ENCODE assay signal across 8 cellular contexts in genomic region chr17:76726231-76726765, GRCh38. TPM values are rescaled to one million over a fixed set of nuclear protein-coding genes. Genes with fewer than 3 reads are reported as not detected.
DNase-seq lines count a peak whose midpoint lies in the region; ATAC-seq and TF ChIP-seq lines count a peak whose summit lies in the region.

Gene JMJD6 (minus strand): TSS chr17:76726606. CDS start chr17:76726475, 131 bp downstream.

- peak; percentile 97 for DNase-seq in HCT116 (ENCODE audit: low read depth, low spot score)
- peak; percentile 96 for DNase-seq in MM.1S
- DNase-seq in adrenal gland: peak; percentile 97 to 98 (median 98)
- DNase-seq in left cardiac atrium: peak; percentile 97
- peak; percentile 94 for DNase-seq in pons (ENCODE audit: low spot score)
- peak in 1 of 2 donors; percentile 99 for DNase-seq in vagina (ENCODE audit: extremely low spot score in 2 of 2)

- RAD21 ChIA-PET in HCT116 (lab: Charles Lee; ENCODE audit: low non-redundant PET in 1 of 2, low total read pairs in 2 of 2, uncharacterized antibody in 2 of 2, unreplicated experiment in 2 of 2): no interaction called here

- POLR2A ChIA-PET in HCT116 (lab: Charles Lee): interaction anchor here (1.5 to 2.9 kb wide), 2 partner anchors 9 to 10 kb away, joined by 8 to 27 read pairs; partner anchors contain the start of genes MFSD11 and SRSF2

- H2AFZ ChIP-seq in HCT116 (ENCODE audit: low read depth, low read length, poor library complexity, severe bottlenecking): no peak within 1 kb of the TSS
- peak within 1 kb of the TSS; percentile 66 for H2AFZ ChIP-seq in MM.1S (ENCODE audit: low read length)

- H3K9ac ChIP-seq in HCT116 (ENCODE audit: low read length) (peak within 1 kb of the TSS; percentile 99), MM.1S (ENCODE audit: low read length) (peak within 1 kb of the TSS; percentile 99)

- H3K4me3 ChIP-seq in HCT116 (replicated peaks in 1 of 2; ENCODE audit: low read depth in 1 of 2, low read length in 2 of 2) (peak within 1 kb of the TSS; percentile 97), MM.1S (ENCODE audit: low read length) (peak within 1 kb of the TSS; percentile 92), adrenal gland (peak within 1 kb of the TSS; percentile 87 to 98 (median 92)), vagina (peak within 1 kb of the TSS; percentile 80 to 95)

- no peak for TF ChIP-seq CTCF in HCT116 (IDR thresholded peaks at IDR 0.05 in 2 of 3, conservative IDR thresholded peaks at IDR 0.05 in 1 of 3; ENCODE audit: borderline replicate concordance in 1 of 3, insufficient read depth in 1 of 3, low read depth in 2 of 3, low read length in 2 of 3)
- TF ChIP-seq CTCF in MM.1S (IDR thresholded peaks at IDR 0.05; ENCODE audit: low read length): no peak
- no peak for TF ChIP-seq CTCF in adrenal gland (IDR thresholded peaks at IDR 0.05)
- no peak for TF ChIP-seq CTCF in vagina (IDR thresholded peaks at IDR 0.05)

- peak; percentile 90 for ATAC-seq in HCT116
- peak; percentile 94 to 96 for ATAC-seq in left cardiac atrium

- TSS peak; percentile 71 for BruUV-seq in HCT116 (replicated peaks; lab: Mats Ljungman, UMichigan)

- peaks cover 92% of the 10 kb centered on the region for H3K79me2 ChIP-seq in HCT116 (ENCODE audit: insufficient read depth, low read length)
- peaks cover 84% of the 10 kb centered on the region for H3K79me2 ChIP-seq in MM.1S (ENCODE audit: low read length)

- H3F3A ChIP-seq in MM.1S (ENCODE audit: insufficient read depth, low read length): peaks cover 47% of the 10 kb centered on the region

- H3K27me3 ChIP-seq in HCT116 (ENCODE audit: insufficient read depth, low read length) (no peaks in the 10 kb centered on the region), MM.1S (replicated peaks; ENCODE audit: insufficient read depth, low read length) (no peaks in the 10 kb centered on the region), adrenal gland (no peaks in the 10 kb centered on the region), vagina (no peaks in the 10 kb centered on the region)

- H3K9me2 ChIP-seq in HCT116 (ENCODE audit: insufficient read depth): no peaks in the 10 kb centered on the region
- no peaks in the 10 kb centered on the region for H3K9me2 ChIP-seq in MM.1S (replicated peaks; ENCODE audit: insufficient read depth, low read length)

- CTCF ChIA-PET in HCT116 (lab: Charles Lee): interaction anchor here (0.9 kb wide), 1 partner anchor 202 kb away, joined by 3 read pairs; no protein-coding TSS in a partner anchor

- H3K4me2 ChIP-seq in HCT116 (ENCODE audit: low read length) (peak within 1 kb of the TSS; percentile 93), MM.1S (ENCODE audit: low read depth, low read length) (peak within 1 kb of the TSS; percentile 89)

- TF ChIP-seq POLR2A in GM10847 (IDR thresholded peaks at IDR 0.05; ENCODE audit: extremely low read depth, insufficient read length) (peak; percentile 30), HCT116 (IDR thresholded peaks at IDR 0.05; ENCODE audit: borderline replicate concordance, extremely low read depth, insufficient read depth, insufficient read length) (peak; percentile 39), Raji (IDR thresholded peaks at IDR 0.05; ENCODE audit: insufficient read depth, low read depth, low read length) (peak; percentile 73), adrenal gland (IDR thresholded peaks at IDR 0.05) (peak; percentile 94 to 98), vagina (IDR thresholded peaks at IDR 0.05) (peak in 1 of 2 donors; percentile 94)

- peaks cover 13 to 21% of the 10 kb centered on the region in 2 experiments for H3K4me1 ChIP-seq in HCT116 (ENCODE audit: control insufficient read depth in 1 of 2, insufficient read depth in 2 of 2, low read length in 2 of 2)
- 0 out of 2 replicates have a peak, but pooled peaks cover 11% of the 10 kb centered on the region for H3K4me1 ChIP-seq in MM.1S (ENCODE audit: low read length)
- H3K4me1 ChIP-seq in adrenal gland (replicated peaks in 1 of 2): peaks cover 15 to 59% of the 10 kb centered on the region in 2 donors
- peaks cover 59% of the 10 kb centered on the region for H3K4me1 ChIP-seq in vagina

- H4K20me1 ChIP-seq in HCT116 (ENCODE audit: insufficient read depth) (peaks cover 7% of the 10 kb centered on the region; the same call in 1 of the 2 replicates), MM.1S (ENCODE audit: insufficient read depth, low read length) (no peaks in the 10 kb centered on the region)

- intact Hi-C loops in HCT116 (cut with micrococcal nuclease) (loop anchor here (2.0 kb wide), 2 partner anchors 331 to 341 kb away; no protein-coding TSS in a partner anchor), adrenal gland (cut with DNase I) (no loop called here), left cardiac atrium (cut with DNase I) (no loop called here), vagina (cut with DNase I) (no loop called here)

- H3K9me3 ChIP-seq in HCT116 (ENCODE audit: control insufficient read depth in 1 of 2, insufficient read depth in 1 of 2, low read depth in 1 of 2, low read length in 2 of 2): no peaks in the 10 kb centered on the region
- no peaks in the 10 kb centered on the region for H3K9me3 ChIP-seq in MM.1S (replicated peaks; ENCODE audit: insufficient read depth, low read length)
- no peaks in the 10 kb centered on the region for H3K9me3 ChIP-seq in adrenal gland (replicated peaks in 1 of 3)
- H3K9me3 ChIP-seq in vagina: no peaks in the 10 kb centered on the region

- TF ChIP-seq RAD21 in HCT116 (IDR thresholded peaks at IDR 0.05; ENCODE audit: low read depth): no peak

- H3K36me3 ChIP-seq in HCT116 (ENCODE audit: control insufficient read depth in 1 of 2, insufficient read depth in 2 of 2, low read length in 2 of 2) (peaks cover 33 to 45% of the 10 kb centered on the region in 2 experiments), MM.1S (replicated peaks; ENCODE audit: insufficient read depth, low read length) (peaks cover 9% of the 10 kb centered on the region), adrenal gland (replicated peaks in 1 of 2) (peaks cover 0 to 48% of the 10 kb centered on the region in 2 donors), vagina (peaks cover 0 to 47% of the 10 kb centered on the region in 2 donors)

- WGBS in adrenal gland, 4 donors: 0 to 1% (median 0%) methylated on average over 13 to 59 of the region's 59 CpGs; no CpG with 5 or more reads in 1 of the 4 donors

- H3K27ac ChIP-seq in HCT116 (ENCODE audit: low read depth, low read length) (peak within 1 kb of the TSS; percentile 99), MM.1S (ENCODE audit: low read length) (peak within 1 kb of the TSS; percentile 100), adrenal gland (peak within 1 kb of the TSS; percentile 94 to 100 (median 100)), vagina (peak within 1 kb of the TSS; percentile 99)

TF ChIP-seq in HCT116, 20 proteins besides CTCF, POLR2A, EP300 and RAD21:
- TF ChIP-seq YY1 (IDR thresholded peaks at IDR 0.05; ENCODE audit: extremely low read depth, insufficient replicate concordance, low read depth, low read length) (peak; percentile 98), ZFX (IDR thresholded peaks at IDR 0.05) (peak; percentile 82; the same call in 1 of the 2 replicates), ELF1 (IDR thresholded peaks at IDR 0.05; ENCODE audit: borderline replicate concordance, low read depth) (no peak; the same call in 1 of the 2 replicates), EZH2phosphoT487 (IDR thresholded peaks at IDR 0.05; ENCODE audit: borderline replicate concordance) (no peak), EZH2 (IDR thresholded peaks at IDR 0.05) (no peak), TCF7L2 (IDR thresholded peaks at IDR 0.05; ENCODE audit: borderline replicate concordance, extremely low read depth, insufficient read depth, insufficient read length) (peak; percentile 88), ZBTB33 (IDR thresholded peaks at IDR 0.05; ENCODE audit: extremely low read depth, insufficient replicate concordance, low read length) (no peak), EGR1 (IDR thresholded peaks at IDR 0.05; ENCODE audit: low read depth) (peak; percentile 42; the same call in 1 of the 2 replicates), POLR2AphosphoS5 (IDR thresholded peaks at IDR 0.05; ENCODE audit: low read depth, low read length) (peak; percentile 90), SIN3A (IDR thresholded peaks at IDR 0.05; ENCODE audit: low read depth) (peak; percentile 86; the same call in 1 of the 2 replicates), CBX3 (IDR thresholded peaks at IDR 0.05; ENCODE audit: low read depth) (no peak), MAX (IDR thresholded peaks at IDR 0.05) (peak; percentile 17; the same call in 1 of the 2 replicates), SP1 (IDR thresholded peaks at IDR 0.05; ENCODE audit: low read depth) (peak; percentile 89)
TF ChIP-seq in HCT116: peak in this region for 8.

RNA-seq across cellular contexts. Expression of gene JMJD6, which starts in this region (rescaled TPM):
- total RNA-seq in HCT116 (2021; ENCODE audit: unreplicated experiment) (47.6 TPM), adrenal gland (100 to 1,000 TPM in 1 of 8 donors, 10 to 100 TPM in 7; 23.5 to 105 (median 36.3) TPM), left cardiac atrium (10 to 100 TPM; 44.9 to 55.3 TPM), vagina (28.0 TPM)
- polyA plus RNA-seq in HCT116 (2012): 47.5 and 60.9 TPM in 2 replicates
- 10 to 100 TPM; 53.7 to 66.9 (median 58.8) TPM for polyA plus RNA-seq in adrenal gland
